In the genomic region with DNA sequence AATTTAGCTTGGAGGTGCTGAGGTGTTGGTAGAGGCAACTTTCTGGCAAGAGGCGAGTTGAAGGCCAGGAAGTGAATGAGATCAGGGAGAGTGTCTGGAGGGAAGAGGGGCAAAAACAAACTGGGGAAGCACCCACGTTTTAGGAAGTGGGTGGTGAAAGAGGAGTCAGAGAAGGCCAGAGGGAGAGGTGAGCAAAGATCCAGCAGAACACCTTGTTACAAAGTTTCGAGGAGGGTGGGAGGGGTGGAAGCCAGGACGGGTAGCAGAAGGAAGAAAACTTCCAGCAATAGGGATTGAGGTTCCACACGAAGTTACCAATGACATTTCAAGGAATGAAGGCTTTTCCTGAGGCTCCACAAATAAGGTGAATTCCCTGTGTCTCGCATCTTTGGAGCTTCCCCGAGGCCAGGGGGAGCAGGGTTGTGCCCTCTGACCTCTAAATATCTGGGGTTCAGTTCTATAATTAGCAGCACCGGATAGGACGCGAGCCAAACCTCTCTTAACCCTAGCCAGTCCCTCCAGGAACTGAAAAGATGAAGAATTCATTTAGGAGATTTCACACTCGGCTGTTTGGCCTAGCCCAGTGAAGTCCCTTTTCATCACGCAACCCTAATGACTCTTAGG, we compare ENCODE assay signal across 8 cellular contexts. TPM values are rescaled to one million over a fixed set of nuclear protein-coding genes. Genes with fewer than 3 reads are reported as not detected.
DNase-seq lines count a peak whose midpoint lies in the region; ATAC-seq, FAIRE-seq and TF ChIP-seq lines count a peak whose summit lies in the region.

No MANE protein-coding gene starts in this region.

- FAIRE-seq in GM12878 (lab: Jason Lieb, UNC) = no peak

- H3K27me3 ChIP-seq in HL-60 (ENCODE audit: insufficient read depth, poor library complexity, severe bottlenecking) = no peaks in the 10 kb centered on the region
- no peaks in the 10 kb centered on the region for H3K27me3 ChIP-seq in GM12878 (replicated peaks in 1 of 2; ENCODE audit: control insufficient read depth in 2 of 2, insufficient read depth in 2 of 2, low read length in 1 of 2)

- DNase-seq in AG10803 (ENCODE audit: low read depth) = peak; percentile 48
- peak; percentile 34 to 44 for DNase-seq in HL-60 (ENCODE audit: low read depth in 1 of 2, low spot score in 1 of 2)
- no peak for DNase-seq in GM12878 (ENCODE audit: low read depth, low spot score)
- DNase-seq in mesothelial cell of epicardium (ENCODE audit: low spot score in 2 of 2, unreplicated experiment in 2 of 2) = no peak
- no peak for DNase-seq in NCI-H526 (lab: John Stamatoyannopoulos, UW)
- no peak for DNase-seq in posterior cingulate gyrus
- DNase-seq in NCI-H345 treated with DMSO at 0.1 percent for 48 hours (lab: John Stamatoyannopoulos, UW; ENCODE audit: unreplicated experiment) = no peak

- CTCF ChIA-PET in GM12878 (lab: Yijun Ruan, JAX) = interaction anchor here (0.7 to 3.2 kb wide), 4 partner anchors 10 to 101 kb away, joined by 4 to 33 read pairs (median 4); no protein-coding TSS in a partner anchor

- H3K79me2 ChIP-seq in GM12878 (ENCODE audit: control insufficient read depth, insufficient read depth, low read length) = peaks cover 31% of the 10 kb centered on the region

- no peaks in the 10 kb centered on the region for H3K36me3 Mint-ChIP-seq in mesothelial cell of epicardium

- ATAC-seq in GM12878 = no peak
- ATAC-seq in GM21529 (IDR thresholded peaks at IDR 0.05; ENCODE audit: unreplicated experiment) = no peak

- H3K9me3 Mint-ChIP-seq in mesothelial cell of epicardium = no peaks in the 10 kb centered on the region

- in situ Hi-C loops in GM12878 (cut with MboI) = no loop called here

- BruUV-seq in GM12878 (replicated peaks; lab: Mats Ljungman, UMichigan) = no TSS peak

- H3K4me1 Mint-ChIP-seq in mesothelial cell of epicardium = peaks cover 24% of the 10 kb centered on the region

- peak overlapping the region; percentile 51 for H3K4me3 ChIP-seq in AG10803 (ENCODE audit: low read length)
- no peak overlapping the region for H3K4me3 ChIP-seq in HL-60 (replicated peaks; ENCODE audit: insufficient read depth, low read length)
- peak overlapping the region; percentile 97; the same call in 1 of the 2 replicates for H3K4me3 ChIP-seq in GM12878

- intact Hi-C loops in GM12878 (cut with micrococcal nuclease; ENCODE audit: unreplicated experiment) (no loop called here), posterior cingulate gyrus (cut with DNase I) (loop anchor here (10.0 kb wide), 1 partner anchor 326 kb away; no protein-coding TSS in a partner anchor)

- no peaks in the 10 kb centered on the region for H3K27me3 Mint-ChIP-seq in mesothelial cell of epicardium (ENCODE audit: low read depth)

- H3K4me1 ChIP-seq in GM12878 (ENCODE audit: control insufficient read depth, insufficient read depth, low read length) = peaks cover 5% of the 10 kb centered on the region

- no peak for TF ChIP-seq POLR2A in GM12878 (IDR thresholded peaks at IDR 0.05; ENCODE audit: low read depth, low read length)

- TF ChIP-seq RAD21 in GM12878 (IDR thresholded peaks at IDR 0.05; ENCODE audit: insufficient read depth, low read depth, low read length) = no peak

- TF ChIP-seq EP300 in GM12878 (IDR thresholded peaks at IDR 0.05; ENCODE audit: borderline replicate concordance in 1 of 2, control insufficient read depth in 1 of 2, low read depth in 2 of 2, low read length in 2 of 2) = no peak

- 15% methylated on average over 12 of the region's 12 CpGs for WGBS in GM12878 (ENCODE audit: insufficient coverage, insufficient replicate concordance, low lambda C conversion rate, missing lambda C conversion rate)

- H3K9ac ChIP-seq in GM12878 (ENCODE audit: control insufficient read depth, insufficient read depth, low read length) = 0 out of 2 replicates have a peak overlapping the region, but pooled peaks have one; percentile 1

- H4K20me1 ChIP-seq in GM12878 (ENCODE audit: control insufficient read depth, insufficient read depth) = 0 out of 2 replicates have a peak, but pooled peaks cover 4% of the 10 kb centered on the region

- peak overlapping the region; percentile 56 for H3K4me2 ChIP-seq in GM12878 (ENCODE audit: control insufficient read depth, insufficient read depth)

- no peak for TF ChIP-seq CTCF in AG10803 (conservative IDR thresholded peaks at IDR 0.05; ENCODE audit: low read length)
- TF ChIP-seq CTCF in HL-60 (IDR thresholded peaks at IDR 0.05; ENCODE audit: insufficient read depth, low read length) = no peak
- TF ChIP-seq CTCF in GM12878 (IDR thresholded peaks at IDR 0.05 in 2 of 3, conservative IDR thresholded peaks at IDR 0.05 in 1 of 3; ENCODE audit: control insufficient read depth in 2 of 3, extremely low read depth in 1 of 3, insufficient read depth in 1 of 3, low read depth in 3 of 3, low read length in 3 of 3) = no peak
- no peak for TF ChIP-seq CTCF in mesothelial cell of epicardium (IDR thresholded peaks at IDR 0.05; ENCODE audit: unreplicated experiment)

- H3K27ac Mint-ChIP-seq in mesothelial cell of epicardium = peak overlapping the region; percentile 50

- peak overlapping the region; percentile 90 for H2AFZ ChIP-seq in GM12878 (ENCODE audit: control insufficient read depth, low read depth, low read length)

- H3K4me3 Mint-ChIP-seq in mesothelial cell of epicardium = peak overlapping the region; percentile 72

- RAD21 ChIA-PET in GM12878 (lab: Charles Lee; ENCODE audit: unreplicated experiment) = interaction anchor here (4.4 kb wide), 1 partner anchor 10 kb away, joined by 28 read pairs; no protein-coding TSS in a partner anchor

- H3K9me3 ChIP-seq in GM12878 (replicated peaks; ENCODE audit: control insufficient read depth, insufficient read depth, low read length) = no peaks in the 10 kb centered on the region

- H3K27ac ChIP-seq in HL-60 (replicated peaks) (peak overlapping the region; percentile 65), GM12878 (ENCODE audit: control insufficient read depth, insufficient read depth) (no peak overlapping the region)

- no peaks in the 10 kb centered on the region for H3K36me3 ChIP-seq in GM12878 (ENCODE audit: control insufficient read depth in 2 of 2, insufficient read depth in 2 of 2, low read length in 1 of 2)

- POLR2A ChIA-PET in GM12878 (lab: Charles Lee) = interaction anchor here (0.7 to 6.5 kb wide), 4 partner anchors 10 to 22 kb away, joined by 3 to 51 read pairs (median 5); partner anchors contain the start of gene ATP5IF1

- SMC1A ChIA-PET in GM12878 (lab: Charles Lee; ENCODE audit: uncharacterized antibody, unreplicated experiment) = interaction anchor here (0.7 to 2.1 kb wide), 4 partner anchors 10 to 1718 kb away, joined by 3 to 24 read pairs (median 4); no protein-coding TSS in a partner anchor

RNA-seq across cellular contexts. Expression of gene SESN2, which starts 0.6 kb away (rescaled TPM):
- total RNA-seq in GM12878 (2013; cell fraction: nucleolus; rRNA removed) = 3.6 and 4.0 TPM in 2 replicates
- total RNA-seq in GM12878 (2014; rRNA removed) (18.3 and 22.1 TPM in 2 replicates), GM12878 (2014; rRNA removed; fragmentation: Illumina TruSeq; extraction: Trizol) (7.6 and 8.6 TPM in 2 replicates), GM12878 (2021) (21.7 and 23.9 TPM in 2 replicates), mesothelial cell of epicardium (19.4 to 21.4 TPM (median 21.1 TPM) in 3 replicates)
- polyA plus RNA-seq in GM12878 (2011; ENCODE audit: low read depth) = 8.6 TPM
- polyA plus RNA-seq in GM12878 (2011; rRNA removed) (7.0 and 16.7 TPM in 2 replicates), GM12878 (2014; fragmentation: Illumina TruSeq; extraction: Trizol) (6.9 and 13.4 TPM in 2 replicates), GM12878 (2014; fragmentation: Nextera tagmentation; extraction: Ambion mirVana) (1 to 10 TPM; 1.5 to 2.7 TPM), GM12878 (2014; rRNA removed) (19.0 and 21.7 TPM in 2 replicates), GM12878 (2016; fragmentation: Nextera tagmentation; extraction: Ambion mirVana) (10 to 100 TPM; 33.0 to 40.9 TPM)
- polyA plus RNA-seq in GM12878 (2011; cell fraction: cytosol; rRNA removed) = 17.2 and 19.0 TPM in 2 replicates
- 15.9 and 16.1 TPM in 2 replicates for polyA plus RNA-seq in GM12878 (2011; cell fraction: nucleus; rRNA removed)
- polyA plus RNA-seq in GM12878 (2012) = 14.6 and 17.5 TPM in 2 replicates
- 13.8 and 20.2 TPM in 2 replicates for polyA minus RNA-seq in GM12878 (2011; rRNA and poly(A)+ RNA removed)
- polyA minus RNA-seq in GM12878 (2011; cell fraction: cytosol; rRNA and poly(A)+ RNA removed) = 8.0 and 9.6 TPM in 2 replicates
- 4.2 and 5.7 TPM in 2 replicates for polyA minus RNA-seq in GM12878 (2011; cell fraction: nucleus; rRNA and poly(A)+ RNA removed)

RNA-seq across cellular contexts. Expression of gene ATP5IF1, which starts 22.8 kb away (rescaled TPM):
- 29.9 and 31.3 TPM in 2 replicates for total RNA-seq in GM12878 (2013; cell fraction: nucleolus; rRNA removed)
- 515 and 527 TPM in 2 replicates for total RNA-seq in GM12878 (2014; rRNA removed)
- 256 and 286 TPM in 2 replicates for total RNA-seq in GM12878 (2014; rRNA removed; fragmentation: Illumina TruSeq; extraction: Trizol)
- total RNA-seq in GM12878 (2021) = 314 and 320 TPM in 2 replicates
- polyA plus RNA-seq in GM12878 (2011; ENCODE audit: low read depth) = 210 TPM
- polyA plus RNA-seq in GM12878 (2011; rRNA removed) = 279 and 352 TPM in 2 replicates
- 259 and 347 TPM in 2 replicates for polyA plus RNA-seq in GM12878 (2011; cell fraction: cytosol; rRNA removed)
- 205 and 266 TPM in 2 replicates for polyA plus RNA-seq in GM12878 (2011; cell fraction: nucleus; rRNA removed)
- 407 and 585 TPM in 2 replicates for polyA plus RNA-seq in GM12878 (2012)
- 146 and 253 TPM in 2 replicates for polyA plus RNA-seq in GM12878 (2014; fragmentation: Illumina TruSeq; extraction: Trizol)
- polyA plus RNA-seq in GM12878 (2014; fragmentation: Nextera tagmentation; extraction: Ambion mirVana) = 100 to 1,000 TPM; 296 to 883 TPM
- polyA plus RNA-seq in GM12878 (2014; rRNA removed) = 892 and 1,008 TPM in 2 replicates
- polyA plus RNA-seq in GM12878 (2016; fragmentation: Nextera tagmentation; extraction: Ambion mirVana) = 1,000 to 10,000 TPM; 1,209 to 1,210 TPM
- 45.1 and 56.3 TPM in 2 replicates for polyA minus RNA-seq in GM12878 (2011; rRNA and poly(A)+ RNA removed)
- polyA minus RNA-seq in GM12878 (2011; cell fraction: cytosol; rRNA and poly(A)+ RNA removed) = 40.3 and 46.8 TPM in 2 replicates
- 29.7 and 52.8 TPM in 2 replicates for polyA minus RNA-seq in GM12878 (2011; cell fraction: nucleus; rRNA and poly(A)+ RNA removed)
- total RNA-seq in mesothelial cell of epicardium = 111 to 125 TPM (median 114 TPM) in 3 replicates

RNA-seq across cellular contexts. Expression of gene DNAJC8, which starts 25.9 kb away (rescaled TPM):
- 26.2 and 27.8 TPM in 2 replicates for total RNA-seq in GM12878 (2013; cell fraction: nucleolus; rRNA removed)
- total RNA-seq in GM12878 (2014; rRNA removed) = 91.2 and 109 TPM in 2 replicates
- 152 and 155 TPM in 2 replicates for total RNA-seq in GM12878 (2014; rRNA removed; fragmentation: Illumina TruSeq; extraction: Trizol)
- total RNA-seq in GM12878 (2021) = 109 and 111 TPM in 2 replicates
- 61.0 TPM for polyA plus RNA-seq in GM12878 (2011; ENCODE audit: low read depth)
- polyA plus RNA-seq in GM12878 (2011; rRNA removed) = 137 and 176 TPM in 2 replicates
- polyA plus RNA-seq in GM12878 (2011; cell fraction: cytosol; rRNA removed) = 84.8 and 92.1 TPM in 2 replicates
- polyA plus RNA-seq in GM12878 (2011; cell fraction: nucleus; rRNA removed) = 59.2 and 72.5 TPM in 2 replicates
- polyA plus RNA-seq in GM12878 (2012) = 68.0 and 82.9 TPM in 2 replicates
- polyA plus RNA-seq in GM12878 (2014; fragmentation: Illumina TruSeq; extraction: Trizol) = 251 and 323 TPM in 2 replicates
- 100 to 1,000 TPM; 209 to 296 TPM for polyA plus RNA-seq in GM12878 (2014; fragmentation: Nextera tagmentation; extraction: Ambion mirVana)
- polyA plus RNA-seq in GM12878 (2014; rRNA removed) = 95.0 and 106 TPM in 2 replicates
- polyA plus RNA-seq in GM12878 (2016; fragmentation: Nextera tagmentation; extraction: Ambion mirVana) = 100 to 1,000 TPM; 149 to 155 TPM
- 36.3 and 42.2 TPM in 2 replicates for polyA minus RNA-seq in GM12878 (2011; rRNA and poly(A)+ RNA removed)
- 14.1 and 15.9 TPM in 2 replicates for polyA minus RNA-seq in GM12878 (2011; cell fraction: cytosol; rRNA and poly(A)+ RNA removed)
- 8.7 and 16.1 TPM in 2 replicates for polyA minus RNA-seq in GM12878 (2011; cell fraction: nucleus; rRNA and poly(A)+ RNA removed)
- 79.7 to 84.1 TPM (median 81.4 TPM) in 3 replicates for total RNA-seq in mesothelial cell of epicardium

Comparison
In these comparisons a context has a peak if more than half of its experiments do, and no peak if none do; other contexts are left out.
1. DNase-seq: peak in AG10803 (single experiment) and HL-60 (2 of 2); none in GM12878 (single experiment), mesothelial cell of epicardium (0 of 2), NCI-H526 (0 of 2), posterior cingulate gyrus (0 of 10) and NCI-H345 treated with DMSO at 0.1 percent for 48 hours (single experiment).